8 cellular contexts compared by ENCODE assay signal in genomic region chr6:124870611-124871201, GRCh38.
DNase-seq lines count a peak whose midpoint lies in the region; ATAC-seq lines count a peak whose summit lies in the region.

No MANE protein-coding gene starts in this region.

- DNase-seq in GM03348 (ENCODE audit: low spot score) = peak; percentile 50
- peak; percentile 9 for DNase-seq in NCI-H2171 (lab: John Stamatoyannopoulos, UW)
- peak; percentile 28 to 57 for DNase-seq in dermis microvascular lymphatic vessel endothelial cell (ENCODE audit: low read depth in 2 of 2)
- peak; percentile 46 for DNase-seq in pons (ENCODE audit: low spot score)
- no peak for DNase-seq in KG1 (lab: John Stamatoyannopoulos, UW)

- ATAC-seq in GM21529 (IDR thresholded peaks at IDR 0.05; ENCODE audit: unreplicated experiment) (no peak), HG03175 (IDR thresholded peaks at IDR 0.05; ENCODE audit: unreplicated experiment) (no peak), GM19452 (IDR thresholded peaks at IDR 0.05; ENCODE audit: unreplicated experiment) (no peak)
